8 cellular contexts compared by ENCODE assay signal in genomic region chr1:20787775-20788488, GRCh38. TPM values are rescaled to one million over a fixed set of nuclear protein-coding genes. Genes with fewer than 3 reads are reported as not detected.
DNase-seq lines count a peak whose midpoint lies in the region; ATAC-seq and TF ChIP-seq lines count a peak whose summit lies in the region.

No MANE protein-coding gene starts in this region.

- TF ChIP-seq RAD21 in IMR-90 (IDR thresholded peaks at IDR 0.05; ENCODE audit: low read length) (no peak), neural cell (conservative IDR thresholded peaks at IDR 0.05) (no peak)

- peak overlapping the region; percentile 75; the same call in 1 of the 3 replicates for H2BK15ac ChIP-seq in IMR-90 (ENCODE audit: low read depth, low read length)

- H3K9me1 ChIP-seq in IMR-90 (ENCODE audit: insufficient read depth, low read length), result peaks cover 11% of the 10 kb centered on the region; the same call in 1 of the 2 replicates

- WGBS in IMR-90 (ENCODE audit: extremely low coverage in 2 of 2, insufficient read length in 1 of 2), 2 experiments, result 20% methylated on average over 4 of the region's 16 CpGs; no CpG with 5 or more reads in 1 of the 2 experiments

- no peaks in the 10 kb centered on the region for H3K9me2 ChIP-seq in neural cell (ENCODE audit: insufficient read depth, low read length)

- H3K4me1 ChIP-seq in IMR-90 (ENCODE audit: control insufficient read depth, insufficient read depth, low read length), result peaks cover 7% of the 10 kb centered on the region; the same call in 1 of the 2 replicates

- H3F3A ChIP-seq in neural cell (ENCODE audit: insufficient read depth, low read length, poor library complexity, severe bottlenecking), result peaks cover 15% of the 10 kb centered on the region

- H3K9me3 ChIP-seq in IMR-90 (ENCODE audit: control insufficient read depth, insufficient read depth, low read length) (no peaks in the 10 kb centered on the region), SK-N-MC (ENCODE audit: low read depth, low read length) (no peaks in the 10 kb centered on the region), neural cell (ENCODE audit: low read length) (no peaks in the 10 kb centered on the region)

- H3K79me1 ChIP-seq in IMR-90 (ENCODE audit: low read depth in 1 of 2, low read length in 2 of 2), result peaks cover 3 to 25% of the 10 kb centered on the region in 2 experiments; a peak in 3 of 4 replicates

- H3K56ac ChIP-seq in IMR-90 (ENCODE audit: extremely low read depth, insufficient read depth, low read length), result peak overlapping the region; percentile 94

- peak; percentile 68 for DNase-seq in DMS 273 (lab: John Stamatoyannopoulos, UW; ENCODE audit: unreplicated experiment)
- DNase-seq in IMR-90, result peak; percentile 70
- no peak for DNase-seq in SK-N-MC (ENCODE audit: low read depth, low spot score)
- DNase-seq in epithelial cell of proximal tubule (ENCODE audit: low read depth), result peak; percentile 37

- TF ChIP-seq EP300 in neural cell (conservative IDR thresholded peaks at IDR 0.05; ENCODE audit: poor library complexity, severe bottlenecking), result no peak

- H3K4me3 ChIP-seq in IMR-90 (ENCODE audit: insufficient read depth, low read depth, low read length) (peak overlapping the region; percentile 85), SK-N-MC (peak overlapping the region; percentile 92), epithelial cell of proximal tubule (ENCODE audit: low read depth, low read length) (peak overlapping the region; percentile 95), neural cell (ENCODE audit: low read length) (peak overlapping the region; percentile 96)

- peak overlapping the region; percentile 83 for H2AK5ac ChIP-seq in IMR-90 (ENCODE audit: low read depth, low read length)

- H2AK9ac ChIP-seq in IMR-90 (replicated peaks; ENCODE audit: low read depth, low read length, poor library complexity), result peak overlapping the region; percentile 92

- H3K27me3 ChIP-seq in IMR-90 (ENCODE audit: control insufficient read depth, insufficient read depth, low read length) (no peaks in the 10 kb centered on the region), neural cell (ENCODE audit: insufficient read depth, low read depth, low read length) (no peaks in the 10 kb centered on the region)

- H2BK5ac ChIP-seq in IMR-90 (ENCODE audit: low read depth, low read length, poor library complexity, severe bottlenecking), result peak overlapping the region; percentile 90

- TF ChIP-seq POLR2A in IMR-90 (IDR thresholded peaks at IDR 0.05; ENCODE audit: low read depth, low read length), result no peak

- no peaks in the 10 kb centered on the region for H3K36me3 ChIP-seq in IMR-90 (ENCODE audit: control insufficient read depth, insufficient read depth, low read length)
- no peaks in the 10 kb centered on the region for H3K36me3 ChIP-seq in SK-N-MC (ENCODE audit: insufficient read depth, low read length)
- H3K36me3 ChIP-seq in neural cell (ENCODE audit: insufficient read depth, low read length), result no peaks in the 10 kb centered on the region

- H3K4me2 ChIP-seq in IMR-90 (ENCODE audit: low read depth, low read length) (peak overlapping the region; percentile 74), neural cell (ENCODE audit: low read length) (peak overlapping the region; percentile 85)

- H4K8ac ChIP-seq in IMR-90 (ENCODE audit: low read depth in 2 of 2, low read length in 2 of 2), result peak overlapping the region; percentile 67 to 88

- ATAC-seq in IMR-90 (ENCODE audit: low read depth), result no peak
- ATAC-seq in HG03108 (IDR thresholded peaks at IDR 0.05; ENCODE audit: unreplicated experiment), result no peak
- no peak for ATAC-seq in GM19455 (IDR thresholded peaks at IDR 0.05; ENCODE audit: unreplicated experiment)
- no peak for ATAC-seq in GM18909 (IDR thresholded peaks at IDR 0.05; ENCODE audit: poor library complexity, unreplicated experiment)

- H3K79me2 ChIP-seq in neural cell (replicated peaks; ENCODE audit: insufficient read depth, low read length), result peaks cover 32% of the 10 kb centered on the region

- H3K27ac ChIP-seq in IMR-90 (ENCODE audit: insufficient read depth, low read length) (peak overlapping the region; percentile 94), SK-N-MC (peak overlapping the region; percentile 88), neural cell (ENCODE audit: low read length) (peak overlapping the region; percentile 78)

- peak overlapping the region; percentile 92 for H2BK120ac ChIP-seq in IMR-90 (ENCODE audit: low read depth, low read length)

- no TSS peak for BruUV-seq in IMR-90 (replicated peaks; lab: Mats Ljungman, UMichigan)

- H3K9ac ChIP-seq in IMR-90 (ENCODE audit: low read depth, low read length), result peak overlapping the region; percentile 94
- peak overlapping the region; percentile 84 for H3K9ac ChIP-seq in SK-N-MC (ENCODE audit: insufficient read length)
- peak overlapping the region; percentile 75 for H3K9ac ChIP-seq in neural cell (ENCODE audit: low read length)

- peak overlapping the region; percentile 70 for H3K18ac ChIP-seq in IMR-90 (ENCODE audit: low read depth, low read length)

- CTCF ChIA-PET in IMR-90 (lab: Yijun Ruan, JAX), result interaction anchor here (1.6 kb wide), 1 partner anchor 91 kb away, joined by 4 read pairs; no protein-coding TSS in a partner anchor

- intact Hi-C loops in IMR-90 (cut with micrococcal nuclease), result loop anchor here (1.0 to 10.0 kb wide), 3 partner anchors 91 to 388 kb away; partner anchors contain the start of gene EIF4G3

- H4K91ac ChIP-seq in IMR-90 (ENCODE audit: insufficient read depth, low read depth, low read length), result peak overlapping the region; percentile 96

- in situ Hi-C loops in IMR-90 (cut with MboI; ENCODE audit: low sequenced_read_pairs), result loop anchor here (10.0 kb wide), 1 partner anchor 407 kb away; no protein-coding TSS in a partner anchor

- H2AFZ ChIP-seq in IMR-90 (replicated peaks; ENCODE audit: low read length, poor library complexity) (peak overlapping the region; percentile 91), neural cell (ENCODE audit: low read depth, low read length) (peak overlapping the region; percentile 60)

- H4K20me1 ChIP-seq in IMR-90 (ENCODE audit: insufficient read depth, low read length) (peaks cover 35% of the 10 kb centered on the region), neural cell (ENCODE audit: insufficient read depth) (peaks cover 19% of the 10 kb centered on the region)

- peak overlapping the region; percentile 58 for H4K5ac ChIP-seq in IMR-90 (ENCODE audit: low read depth, low read length)

- dilution Hi-C loops in IMR-90 (cut with HindIII; ENCODE audit: low sequenced_read_pairs, unreplicated experiment), result no loop called here

- peak overlapping the region; percentile 97 for H3K23ac ChIP-seq in IMR-90 (ENCODE audit: low read depth, low read length)

- TF ChIP-seq CTCF in IMR-90 (conservative IDR thresholded peaks at IDR 0.05; ENCODE audit: low read depth, low read length), result no peak
- no peak for TF ChIP-seq CTCF in epithelial cell of proximal tubule (conservative IDR thresholded peaks at IDR 0.05; ENCODE audit: low read depth, low read length)
- no peak for TF ChIP-seq CTCF in neural cell (IDR thresholded peaks at IDR 0.05; ENCODE audit: poor library complexity, severe bottlenecking)

- H3K14ac ChIP-seq in IMR-90 (replicated peaks; ENCODE audit: low read depth, low read length), result peak overlapping the region; percentile 99

- H3K4ac ChIP-seq in IMR-90 (ENCODE audit: low read depth, low read length), result peak overlapping the region; percentile 98

- peak overlapping the region; percentile 70 for H2BK20ac ChIP-seq in IMR-90 (ENCODE audit: low read depth, low read length)

- POLR2A ChIA-PET in IMR-90 (lab: Charles Lee; ENCODE audit: unreplicated experiment), result no interaction called here

TF ChIP-seq in IMR-90, 13 proteins besides CTCF, POLR2A, EP300 and RAD21:
- TF ChIP-seq MAFK (IDR thresholded peaks at IDR 0.05; ENCODE audit: low read depth, low read length) (no peak), CEBPB (IDR thresholded peaks at IDR 0.05; ENCODE audit: low read depth, low read length) (peak; percentile 51)
TF ChIP-seq in IMR-90: peak in this region for 1.

TF ChIP-seq in neural cell, 6 proteins besides CTCF, POLR2A, EP300 and RAD21:
- TF ChIP-seq SMC3 (conservative IDR thresholded peaks at IDR 0.05; ENCODE audit: poor library complexity) (peak; percentile 12), TAF1 (IDR thresholded peaks at IDR 0.05; ENCODE audit: low read depth) (no peak)

RNA-seq across cellular contexts. Expression of gene HP1BP3, which starts 0.8 kb away (rescaled TPM):
- total RNA-seq in IMR-90 (2012; rRNA removed), result 88.4 and 111 TPM in 2 replicates
- polyA plus RNA-seq in IMR-90 (2012; rRNA removed), result 146 and 151 TPM in 2 replicates
- polyA plus RNA-seq in IMR-90 (2012; cell fraction: cytosol; rRNA removed), result 53.0 and 110 TPM in 2 replicates
- polyA plus RNA-seq in IMR-90 (2012; cell fraction: nucleus; rRNA removed; ENCODE audit: low replicate concordance), result 75.3 and 282 TPM in 2 replicates
- 120 and 142 TPM in 2 replicates for total RNA-seq in epithelial cell of proximal tubule
- 389 and 425 TPM in 2 replicates for polyA plus RNA-seq in neural cell
- 550 and 602 TPM in 2 replicates for polyA minus RNA-seq in neural cell

RNA-seq across cellular contexts. Expression of gene SH2D5, which starts 55.4 kb away (rescaled TPM):
- 6.7 and 7.2 TPM in 2 replicates for total RNA-seq in IMR-90 (2012; rRNA removed)
- 13.5 and 14.4 TPM in 2 replicates for polyA plus RNA-seq in IMR-90 (2012; rRNA removed)
- 7.8 and 10.5 TPM in 2 replicates for polyA plus RNA-seq in IMR-90 (2012; cell fraction: cytosol; rRNA removed)
- polyA plus RNA-seq in IMR-90 (2012; cell fraction: nucleus; rRNA removed; ENCODE audit: low replicate concordance), result 48.2 and 69.5 TPM in 2 replicates
- total RNA-seq in epithelial cell of proximal tubule, result 15.2 and 23.8 TPM in 2 replicates
- polyA plus RNA-seq in neural cell, result 14.1 and 27.9 TPM in 2 replicates
- polyA minus RNA-seq in neural cell, result 7.1 and 8.5 TPM in 2 replicates
